1 cellular context compared by ENCODE assay signal in genomic region chr5:6837095-6837494, GRCh38.
TF ChIP-seq lines count a peak whose summit lies in the region.

No MANE protein-coding gene starts in this region.

TF ChIP-seq in GM12878, 131 proteins besides CTCF, POLR2A, EP300 and RAD21 (continued from another document):
- no peak for TF ChIP-seq CEBPZ (IDR thresholded peaks at IDR 0.05; ENCODE audit: low read depth, low read length)
- no peak for TF ChIP-seq EED (IDR thresholded peaks at IDR 0.05; ENCODE audit: low read depth)
- no peak for TF ChIP-seq CUX1 (IDR thresholded peaks at IDR 0.05; ENCODE audit: insufficient replicate concordance, low read depth, low read length)
- TF ChIP-seq RB1 (IDR thresholded peaks at IDR 0.05; ENCODE audit: borderline replicate concordance) = no peak
- TF ChIP-seq, protein P1, sequence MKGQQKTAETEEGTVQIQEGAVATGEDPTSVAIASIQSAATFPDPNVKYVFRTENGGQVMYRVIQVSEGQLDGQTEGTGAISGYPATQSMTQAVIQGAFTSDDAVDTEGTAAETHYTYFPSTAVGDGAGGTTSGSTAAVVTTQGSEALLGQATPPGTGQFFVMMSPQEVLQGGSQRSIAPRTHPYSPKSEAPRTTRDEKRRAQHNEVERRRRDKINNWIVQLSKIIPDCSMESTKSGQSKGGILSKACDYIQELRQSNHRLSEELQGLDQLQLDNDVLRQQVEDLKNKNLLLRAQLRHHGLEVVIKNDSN (IDR thresholded peaks at IDR 0.05; ENCODE audit: borderline replicate concordance, extremely low read length, insufficient read depth, low read depth, low read length) = no peak
- no peak for TF ChIP-seq RAD51 (IDR thresholded peaks at IDR 0.05)
- TF ChIP-seq YBX1 (IDR thresholded peaks at IDR 0.05) = no peak
- TF ChIP-seq PAX5 (IDR thresholded peaks at IDR 0.05; ENCODE audit: borderline replicate concordance, low read depth, low read length) = no peak
TF ChIP-seq in GM12878: peak in this region for 0.
